Comparison of ENCODE assay signal across 12 cellular contexts in genomic region chr17:3802461-3803307, GRCh38. TPM values are rescaled to one million over a fixed set of nuclear protein-coding genes. Genes with fewer than 3 reads are reported as not detected.
A peak's percentile ranks its signal among the peaks of the same experiment; 100 is the strongest.
DNase-seq lines count a peak whose midpoint lies in the region; ATAC-seq lines count a peak whose summit lies in the region.
"Had no signal": no experiment of that assay in that cellular context is flagged by ENCODE, and none has a peak within 500 bp of the region (broad histone marks: within the 10 kb centered on the region; RNA-seq: fewer than 3 reads in every experiment).

No MANE protein-coding gene starts in this region.

- no peaks in the 10 kb centered on the region for H3K79me2 ChIP-seq in mesendoderm (ENCODE audit: control insufficient read depth, insufficient read depth, low read length)

- H3K4me3 ChIP-seq in skeletal muscle tissue (ENCODE audit: low read length in 3 of 3) (no peak overlapping the region), mesendoderm (ENCODE audit: low read length) (no peak overlapping the region)
- H3K4me3 ChIP-seq: thoracic aorta had no signal

- no peak for ATAC-seq in HG03135 (IDR thresholded peaks at IDR 0.05; ENCODE audit: unreplicated experiment)
- ATAC-seq in HG03095 (IDR thresholded peaks at IDR 0.05; ENCODE audit: unreplicated experiment), result no peak
- ATAC-seq: activated CD4-positive, alpha-beta T cell treated with anti-CD3 and anti-CD28 coated beads for 36 hours had no signal

- no peak overlapping the region for H2AK5ac ChIP-seq in mesendoderm (ENCODE audit: low read length)

- no peak overlapping the region for H3K4me3 Mint-ChIP-seq in activated T-helper 2 cell treated with anti-CD3 and anti-CD28 coated beads, Interferon-gamma antibody, Interleukin-2, Interleukin-4, amounts not matched to agents 10 μg/mL and 5 μg/mL and 100 μg/mL, durations not matched to agents 14 hours and 24 hours and 36 hours (ENCODE audit: low read depth)
- H3K4me3 Mint-ChIP-seq: activated CD4-positive, alpha-beta T cell treated with anti-CD3 and anti-CD28 coated beads for 36 hours had no signal

- H3K9ac ChIP-seq in skeletal muscle tissue (ENCODE audit: low read depth in 1 of 3, low read length in 3 of 3), result no peak overlapping the region
- H3K9ac ChIP-seq in mesendoderm (ENCODE audit: low read length), result no peak overlapping the region

- H3K4me1 ChIP-seq in skeletal muscle tissue (ENCODE audit: control insufficient read depth in 3 of 3, insufficient read depth in 3 of 3, low read length in 3 of 3) (no peaks in the 10 kb centered on the region), mesendoderm (ENCODE audit: control insufficient read depth, low read depth, low read length) (no peaks in the 10 kb centered on the region)

- WGBS in mesendoderm (ENCODE audit: extremely low coverage, insufficient coverage, low lambda C conversion rate), result no CpG with 5 or more reads among the region's 19 CpGs

- H4K8ac ChIP-seq in mesendoderm (ENCODE audit: low read depth, low read length), result no peak overlapping the region

- H3K4me2 ChIP-seq in mesendoderm (ENCODE audit: low read length), result no peak overlapping the region

- no peaks in the 10 kb centered on the region for H3K9me3 ChIP-seq in skeletal muscle tissue (ENCODE audit: control insufficient read depth in 3 of 3, low read length in 3 of 3)
- H3K9me3 ChIP-seq: thoracic aorta had no signal

- no peak overlapping the region for H3K18ac ChIP-seq in mesendoderm (ENCODE audit: low read length)

- H2BK15ac ChIP-seq in mesendoderm (replicated peaks; ENCODE audit: low read depth), result no peak overlapping the region

- H3K27me3 ChIP-seq in skeletal muscle tissue (ENCODE audit: control insufficient read depth in 3 of 3, insufficient read depth in 3 of 3, low read length in 3 of 3) (no peaks in the 10 kb centered on the region), mesendoderm (ENCODE audit: insufficient read depth, low read length, poor library complexity) (no peaks in the 10 kb centered on the region)

- peak overlapping the region; percentile 67 for H3K27ac Mint-ChIP-seq in activated T-helper 2 cell treated with anti-CD3 and anti-CD28 coated beads, Interferon-gamma antibody, Interleukin-2, Interleukin-4, amounts not matched to agents 10 μg/mL and 5 μg/mL and 100 μg/mL, durations not matched to agents 14 hours and 24 hours and 36 hours
- H3K27ac Mint-ChIP-seq: activated CD4-positive, alpha-beta T cell treated with anti-CD3 and anti-CD28 coated beads for 36 hours had no signal

- no peak overlapping the region for H3K23ac ChIP-seq in mesendoderm (ENCODE audit: low read length)

- H3K27ac ChIP-seq in skeletal muscle tissue (ENCODE audit: low read depth, low read length) (peak overlapping the region; percentile 51), mesendoderm (ENCODE audit: low read depth, low read length) (no peak overlapping the region)
- H3K27ac ChIP-seq: thoracic aorta had no signal

- H2BK5ac ChIP-seq in mesendoderm (ENCODE audit: low read length), result no peak overlapping the region

- H4K5ac ChIP-seq in mesendoderm (ENCODE audit: low read length), result no peak overlapping the region

- peak; percentile 56 for DNase-seq in GM04503 (ENCODE audit: low read depth)
- no peak for DNase-seq in activated T-helper 2 cell treated with anti-CD3 and anti-CD28 coated beads, Interferon-gamma antibody, Interleukin-2, Interleukin-4, amounts not matched to agents 10 μg/mL and 5 μg/mL and 100 μg/mL, durations not matched to agents 14 hours and 24 hours and 36 hours (ENCODE audit: low spot score)
- peak; percentile 80 for DNase-seq in hepatic stellate cell (ENCODE audit: low spot score)
- DNase-seq in activated CD4-positive, CD25-positive, alpha-beta regulatory T cell treated with anti-CD3 and anti-CD28 coated beads, Interleukin-2, amount 50 U/mL, for 72 hours, result no peak
- DNase-seq in mesendoderm, result no peak
- DNase-seq: activated CD4-positive, alpha-beta T cell treated with anti-CD3 and anti-CD28 coated beads for 36 hours; NCI-H1930; occipital lobe had no signal

- no peaks in the 10 kb centered on the region for H3K27me3 Mint-ChIP-seq in activated T-helper 2 cell treated with anti-CD3 and anti-CD28 coated beads, Interferon-gamma antibody, Interleukin-2, Interleukin-4, amounts not matched to agents 10 μg/mL and 5 μg/mL and 100 μg/mL, durations not matched to agents 14 hours and 24 hours and 36 hours (ENCODE audit: low read depth)
- H3K27me3 Mint-ChIP-seq: activated CD4-positive, alpha-beta T cell treated with anti-CD3 and anti-CD28 coated beads for 36 hours had no signal

- no peak overlapping the region for H3K4ac ChIP-seq in mesendoderm (ENCODE audit: low read depth, low read length)

- intact Hi-C loops in activated T-helper 2 cell treated with anti-CD3 and anti-CD28 coated beads, Interferon-gamma antibody, Interleukin-2, Interleukin-4, amounts not matched to agents 10 μg/mL and 5 μg/mL and 100 μg/mL, durations not matched to agents 14 hours and 24 hours and 36 hours (cut with micrococcal nuclease), result no loop called here

- H3K9me3 Mint-ChIP-seq in activated T-helper 2 cell treated with anti-CD3 and anti-CD28 coated beads, Interferon-gamma antibody, Interleukin-2, Interleukin-4, amounts not matched to agents 10 μg/mL and 5 μg/mL and 100 μg/mL, durations not matched to agents 14 hours and 24 hours and 36 hours, result no peaks in the 10 kb centered on the region

- no peak overlapping the region for H2BK120ac ChIP-seq in mesendoderm (ENCODE audit: low read depth, low read length)

- no peak overlapping the region for H3K56ac ChIP-seq in mesendoderm (ENCODE audit: low read length)

- H3K4me1 Mint-ChIP-seq in activated T-helper 2 cell treated with anti-CD3 and anti-CD28 coated beads, Interferon-gamma antibody, Interleukin-2, Interleukin-4, amounts not matched to agents 10 μg/mL and 5 μg/mL and 100 μg/mL, durations not matched to agents 14 hours and 24 hours and 36 hours (ENCODE audit: low read depth), result peaks cover 35% of the 10 kb centered on the region

- no peaks in the 10 kb centered on the region for H3K79me1 ChIP-seq in mesendoderm (ENCODE audit: low read length)

- peaks cover 4 to 13% (median 6%) of the 10 kb centered on the region in 3 donors for H3K36me3 ChIP-seq in skeletal muscle tissue (ENCODE audit: control insufficient read depth in 3 of 3, insufficient read depth in 3 of 3, low read length in 3 of 3)
- H3K36me3 ChIP-seq in mesendoderm (ENCODE audit: control insufficient read depth, insufficient read depth, low read length), result peaks cover 3% of the 10 kb centered on the region

- peaks cover 30% of the 10 kb centered on the region for H3K36me3 Mint-ChIP-seq in activated T-helper 2 cell treated with anti-CD3 and anti-CD28 coated beads, Interferon-gamma antibody, Interleukin-2, Interleukin-4, amounts not matched to agents 10 μg/mL and 5 μg/mL and 100 μg/mL, durations not matched to agents 14 hours and 24 hours and 36 hours (ENCODE audit: low read depth)

RNA-seq across cellular contexts. Expression of gene ITGAE, which starts 1.7 kb away (rescaled TPM):
- total RNA-seq in activated T-helper 2 cell treated with anti-CD3 and anti-CD28 coated beads, Interferon-gamma antibody, Interleukin-2, Interleukin-4, amounts not matched to agents 10 μg/mL and 5 μg/mL and 100 μg/mL, durations not matched to agents 14 hours and 24 hours and 36 hours, result 36.2 and 42.4 TPM in 2 replicates
- 16.7 TPM for total RNA-seq in skeletal muscle tissue
- 43.4 TPM for polyA plus RNA-seq in mesendoderm (2013, experiment 1 of 2)
- 42.4 TPM for polyA plus RNA-seq in mesendoderm (2013, experiment 2 of 2)

RNA-seq across cellular contexts. Expression of gene NCBP3, which starts 43.4 kb away (rescaled TPM):
- 49.2 and 57.2 TPM in 2 replicates for total RNA-seq in activated T-helper 2 cell treated with anti-CD3 and anti-CD28 coated beads, Interferon-gamma antibody, Interleukin-2, Interleukin-4, amounts not matched to agents 10 μg/mL and 5 μg/mL and 100 μg/mL, durations not matched to agents 14 hours and 24 hours and 36 hours
- 17.2 TPM for total RNA-seq in skeletal muscle tissue
- 29.3 TPM for polyA plus RNA-seq in mesendoderm (2013, experiment 1 of 2)
- 27.5 TPM for polyA plus RNA-seq in mesendoderm (2013, experiment 2 of 2)

Comparison
In these comparisons a context has a peak if more than half of its experiments do, and no peak if none do; other contexts are left out.
1. DNase-seq: peak in GM04503 (single experiment) and hepatic stellate cell (single experiment); none in activated T-helper 2 cell treated with anti-CD3 and anti-CD28 coated beads, Interferon-gamma antibody, Interleukin-2, Interleukin-4, amounts not matched to agents 10 μg/mL and 5 μg/mL and 100 μg/mL, durations not matched to agents 14 hours and 24 hours and 36 hours (single experiment), activated CD4-positive, CD25-positive, alpha-beta regulatory T cell treated with anti-CD3 and anti-CD28 coated beads, Interleukin-2, amount 50 U/mL, for 72 hours (single experiment) and mesendoderm (single experiment).